In genomic region chr12:49059385-49060232, GRCh38 we compare ENCODE assay signal across 8 cellular contexts. TPM values are rescaled to one million over a fixed set of nuclear protein-coding genes. Genes with fewer than 3 reads are reported as not detected.
DNase-seq lines count a peak whose midpoint lies in the region; ATAC-seq, FAIRE-seq and TF ChIP-seq lines count a peak whose summit lies in the region.

No MANE protein-coding gene starts in this region.

- FAIRE-seq in small intestine (lab: Jason Lieb, UNC): no peak

- peaks cover 42 to 45% of the 10 kb centered on the region in 2 donors for H3K4me1 ChIP-seq in adrenal gland (replicated peaks in 1 of 2)
- peaks cover 23% of the 10 kb centered on the region for H3K4me1 ChIP-seq in iPS-15b (ENCODE audit: control insufficient read depth, insufficient read depth, low read length)
- peaks cover 14 to 17% of the 10 kb centered on the region in 2 donors for H3K4me1 ChIP-seq in small intestine (ENCODE audit: control insufficient read depth in 2 of 2, insufficient read depth in 1 of 2, low read depth in 1 of 2, low read length in 1 of 2)

- WGBS in adrenal gland, 4 donors: 0 to 1% (median 0%) methylated on average over 9 to 74 of the region's 74 CpGs
- WGBS in small intestine, 3 donors: 0 to 1% (median 1%) methylated on average over 46 to 74 of the region's 74 CpGs

- DNase-seq in D341Med (ENCODE audit: low spot score) (peak; percentile 45), LNCaP clone FGC (ENCODE audit: low read depth) (no peak), adrenal gland (peak in 2 of 7 donors; percentile 27 to 37), small intestine (peak; percentile 38), NCI-H1694 treated with DMSO at 0.1 percent for 48 hours (lab: John Stamatoyannopoulos, UW) (no peak), OCI-M2 (lab: John Stamatoyannopoulos, UW; ENCODE audit: unreplicated experiment) (no peak)

- H3K9me3 ChIP-seq in adrenal gland (replicated peaks in 1 of 3): no peaks in the 10 kb centered on the region
- H3K9me3 ChIP-seq in iPS-15b (ENCODE audit: control insufficient read depth, insufficient read depth, low read length): no peaks in the 10 kb centered on the region
- no peaks in the 10 kb centered on the region for H3K9me3 ChIP-seq in small intestine (ENCODE audit: control insufficient read depth, low read depth)

- H3K27ac ChIP-seq in adrenal gland (peak overlapping the region; percentile 94 to 98 (median 96)), small intestine (ENCODE audit: low read depth in 1 of 2, low read length in 1 of 2) (peak overlapping the region; percentile 86 to 95)

- no peak for TF ChIP-seq POLR2A in adrenal gland (IDR thresholded peaks at IDR 0.05)

- H3K36me3 ChIP-seq in adrenal gland (replicated peaks in 1 of 2) (peaks cover 0 to 7% of the 10 kb centered on the region in 2 donors), iPS-15b (ENCODE audit: control insufficient read depth, insufficient read depth, low read length) (peaks cover 5% of the 10 kb centered on the region), small intestine (ENCODE audit: control insufficient read depth in 2 of 2, insufficient read depth in 2 of 2, low read length in 2 of 2) (peaks cover 0 to 3% of the 10 kb centered on the region in 2 donors)

- H3K4me3 ChIP-seq in LNCaP clone FGC (ENCODE audit: low read depth, low read length) (peak overlapping the region; percentile 94), adrenal gland (peak overlapping the region; percentile 68 to 99 (median 80)), iPS-15b (ENCODE audit: low read depth, low read length) (peak overlapping the region; percentile 85), small intestine (ENCODE audit: low read depth in 1 of 2, low read length in 2 of 2) (peak overlapping the region; percentile 91 to 99)

- intact Hi-C loops in adrenal gland (cut with DNase I): loop anchor here (5.0 to 10.0 kb wide), 2 partner anchors 37 to 65 kb away; no protein-coding TSS in a partner anchor

- H3K9ac ChIP-seq in iPS-15b (ENCODE audit: low read depth, low read length): peak overlapping the region; percentile 97

- no peak for TF ChIP-seq CTCF in LNCaP clone FGC (IDR thresholded peaks at IDR 0.05; ENCODE audit: control insufficient read depth, extremely low read depth, insufficient read depth)
- no peak for TF ChIP-seq CTCF in adrenal gland (IDR thresholded peaks at IDR 0.05)

- ATAC-seq in GM21515 (IDR thresholded peaks at IDR 0.05; ENCODE audit: unreplicated experiment): peak; percentile 20

- H3K27me3 ChIP-seq in adrenal gland: no peaks in the 10 kb centered on the region
- H3K27me3 ChIP-seq in iPS-15b (ENCODE audit: control insufficient read depth, insufficient read depth, low read length): no peaks in the 10 kb centered on the region
- H3K27me3 ChIP-seq in small intestine (ENCODE audit: control insufficient read depth in 2 of 2, insufficient read depth in 2 of 2, low read length in 2 of 2): no peaks in the 10 kb centered on the region

RNA-seq across cellular contexts. Expression of gene KMT2D, which starts 1.0 kb away (rescaled TPM):
- 10 to 100 TPM; 37.3 to 80.9 (median 56.6) TPM for total RNA-seq in adrenal gland
- polyA plus RNA-seq in adrenal gland (100 to 1,000 TPM in 1 of 3 donors, 10 to 100 TPM in 2; 25.6 to 140 (median 31.4) TPM), small intestine (10 to 100 TPM in 2 of 3 donors, 1 to 10 TPM in 1; 5.4 to 34.8 (median 10.7) TPM)

RNA-seq across cellular contexts. Expression of gene RHEBL1, which starts 10.2 kb away (rescaled TPM):
- total RNA-seq in adrenal gland: 1 to 10 TPM in 1 of 8 donors, under 1 TPM in 3, not detected in 4; 0.28 to 1.8 (median 0.34) TPM
- polyA plus RNA-seq in adrenal gland (under 1 TPM; 0.26 to 0.71 (median 0.32) TPM), small intestine (1 to 10 TPM in 2 of 3 donors, not detected in 1; 1.2 to 1.4 TPM)

RNA-seq across cellular contexts. Expression of gene DHH, which starts 35.0 kb away (rescaled TPM):
- 1 to 10 TPM in 1 of 8 donors, under 1 TPM in 7; 0.18 to 1.0 (median 0.50) TPM for total RNA-seq in adrenal gland
- polyA plus RNA-seq in adrenal gland (under 1 TPM; 0.13 to 0.84 (median 0.16) TPM), small intestine (1 to 10 TPM in 1 of 3 donors, not detected in 2; 2.3 TPM)

RNA-seq across cellular contexts. Expression of gene PRKAG1, which starts 41.0 kb away (rescaled TPM):
- 10 to 100 TPM; 70.1 to 89.6 (median 82.3) TPM for total RNA-seq in adrenal gland
- polyA plus RNA-seq in adrenal gland (100 to 1,000 TPM in 1 of 3 donors, 10 to 100 TPM in 2; 60.1 to 141 (median 71.6) TPM), small intestine (10 to 100 TPM; 50.0 to 60.6 (median 60.5) TPM)

RNA-seq across cellular contexts. Expression of gene LMBR1L, which starts 51.0 kb away (rescaled TPM):
- 10 to 100 TPM; 20.6 to 97.7 (median 74.3) TPM for total RNA-seq in adrenal gland
- polyA plus RNA-seq in adrenal gland (100 to 1,000 TPM in 2 of 3 donors, 10 to 100 TPM in 1; 30.3 to 136 (median 121) TPM), small intestine (100 to 1,000 TPM in 1 of 3 donors, 10 to 100 TPM in 2; 27.6 to 110 (median 65.4) TPM)

Comparison
In these comparisons a context has a peak if more than half of its experiments do, and no peak if none do; other contexts are left out.
1. DNase-seq: peak in D341Med (single experiment) and small intestine (single experiment); none in LNCaP clone FGC (single experiment), NCI-H1694 treated with DMSO at 0.1 percent for 48 hours (single experiment) and OCI-M2 (single experiment).
2. Peak in every context shown above with its lines, with median percentiles within 50 percentile points of each other: H3K4me3 ChIP-seq.